21 cellular contexts compared by ENCODE assay signal in the genomic region with DNA sequence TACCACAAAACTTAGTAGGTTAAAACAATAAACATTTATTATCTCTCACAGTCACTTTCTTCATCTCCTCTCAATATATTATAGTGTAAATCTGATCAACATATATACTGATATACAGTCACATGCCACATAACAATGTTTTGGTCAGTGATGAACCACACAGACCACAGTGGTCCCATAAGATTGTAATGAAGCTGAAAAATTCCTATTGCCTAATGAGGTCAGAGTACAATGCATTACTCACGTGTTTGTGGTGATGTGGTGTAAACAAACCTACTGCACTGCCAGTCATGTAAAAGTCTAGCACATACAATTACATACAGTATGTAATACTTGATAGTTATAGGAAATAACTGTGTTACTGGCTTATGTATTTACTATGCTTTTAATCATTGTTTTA. TPM values are rescaled to one million over a fixed set of nuclear protein-coding genes. Genes with fewer than 3 reads are reported as not detected.
DNase-seq lines count a peak whose midpoint lies in the region; TF ChIP-seq lines count a peak whose summit lies in the region.
"Had no signal": no experiment of that assay in that cellular context is flagged by ENCODE, and none has a peak within 500 bp of the region (broad histone marks: within the 10 kb centered on the region; RNA-seq: fewer than 3 reads in every experiment).

No MANE protein-coding gene starts in this region.

- no TSS peak for BruUV-seq in OCI-LY7 (replicated peaks; lab: Mats Ljungman, UMichigan)

- no peaks in the 10 kb centered on the region for H3F3A ChIP-seq in MM.1S (ENCODE audit: insufficient read depth, low read length)

- intact Hi-C loops in OCI-LY7 (cut with micrococcal nuclease; ENCODE audit: unreplicated experiment), result no loop called here

- no peak overlapping the region for H2BK12ac ChIP-seq in mesenchymal stem cell (ENCODE audit: low read length in 2 of 2)

- H3K4me2 ChIP-seq in mesenchymal stem cell (ENCODE audit: low read length, poor library complexity, severe bottlenecking), result no peak overlapping the region
- H3K4me2 ChIP-seq in MM.1S (ENCODE audit: low read depth, low read length), result no peak overlapping the region
- H3K4me2 ChIP-seq in OCI-LY7 (ENCODE audit: low read length), result no peak overlapping the region

- no peaks in the 10 kb centered on the region for H3K36me3 ChIP-seq in mesenchymal stem cell (ENCODE audit: control insufficient read depth in 1 of 2, insufficient read depth in 2 of 2, low read depth in 1 of 2, low read length in 2 of 2)
- H3K36me3 ChIP-seq in MM.1S (replicated peaks; ENCODE audit: insufficient read depth, low read length), result no peaks in the 10 kb centered on the region
- no peaks in the 10 kb centered on the region for H3K36me3 ChIP-seq in tibial nerve
- H3K36me3 ChIP-seq in OCI-LY7 (ENCODE audit: insufficient read depth, low read length), result no peaks in the 10 kb centered on the region
- H3K36me3 ChIP-seq: gastroesophageal sphincter, SJCRH30 had no signal

- no peak overlapping the region for H4K91ac ChIP-seq in mesenchymal stem cell (ENCODE audit: low read length)

- H3K79me2 ChIP-seq in MM.1S (ENCODE audit: low read length), result no peaks in the 10 kb centered on the region
- H3K79me2 ChIP-seq in OCI-LY7 (ENCODE audit: insufficient read depth, low read depth, low read length), result no peaks in the 10 kb centered on the region

- H3K14ac ChIP-seq in mesenchymal stem cell (ENCODE audit: low read length in 2 of 2), result no peak overlapping the region

- TF ChIP-seq CTCF in NB4 (IDR thresholded peaks at IDR 0.05; ENCODE audit: low read depth, low read length) (no peak), cardiac fibroblast (IDR thresholded peaks at IDR 0.05; ENCODE audit: low read depth, low read length) (no peak), MM.1S (IDR thresholded peaks at IDR 0.05; ENCODE audit: low read length) (no peak), tibial nerve (IDR thresholded peaks at IDR 0.05) (no peak), OCI-LY7 (conservative IDR thresholded peaks at IDR 0.05; ENCODE audit: low read length) (no peak)

- H3K27me3 ChIP-seq in mesenchymal stem cell (ENCODE audit: control insufficient read depth in 1 of 2, insufficient read depth in 1 of 2, low read length in 2 of 2) (no peaks in the 10 kb centered on the region), MM.1S (replicated peaks; ENCODE audit: insufficient read depth, low read length) (no peaks in the 10 kb centered on the region), tibial nerve (no peaks in the 10 kb centered on the region)
- H3K27me3 ChIP-seq: gastroesophageal sphincter, SJCRH30 had no signal

- CTCF ChIA-PET in OCI-LY7 (lab: Charles Lee; ENCODE audit: unreplicated experiment), result no interaction called here

- WGBS in mesenchymal stem cell, result no CpG with 5 or more reads among the region's 1 CpG
- 46 to 52% methylated on average over 1 of the region's 1 CpG for WGBS in tibial nerve, 2 donors

- TF ChIP-seq POLR2A in NB4 (IDR thresholded peaks at IDR 0.05; ENCODE audit: extremely low read depth, insufficient read length) (no peak), tibial nerve (IDR thresholded peaks at IDR 0.05) (no peak)

- H3K4me3 ChIP-seq in NB4 (ENCODE audit: low read depth, low read length) (no peak overlapping the region), cardiac fibroblast (replicated peaks in 1 of 2; ENCODE audit: low read depth in 2 of 2, low read length in 2 of 2) (no peak overlapping the region), mesenchymal stem cell (ENCODE audit: insufficient read depth in 1 of 2, low read depth in 1 of 2, low read length in 2 of 2) (no peak overlapping the region), MM.1S (ENCODE audit: low read length) (no peak overlapping the region), tibial nerve (no peak overlapping the region), OCI-LY7 (ENCODE audit: low read depth, low read length, poor library complexity, severe bottlenecking) (no peak overlapping the region)
- H3K4me3 ChIP-seq: gastroesophageal sphincter, SJCRH30 had no signal

- no peak overlapping the region for H3K4ac ChIP-seq in mesenchymal stem cell (ENCODE audit: low read depth in 1 of 2, low read length in 2 of 2)

- no peak overlapping the region for H2BK5ac ChIP-seq in mesenchymal stem cell (ENCODE audit: low read depth, low read length, poor library complexity, severe bottlenecking)

- H3K9me3 ChIP-seq in mesenchymal stem cell (ENCODE audit: control insufficient read depth, low read length), result no peaks in the 10 kb centered on the region
- no peaks in the 10 kb centered on the region for H3K9me3 ChIP-seq in MM.1S (replicated peaks; ENCODE audit: insufficient read depth, low read length)
- H3K9me3 ChIP-seq in tibial nerve, result no peaks in the 10 kb centered on the region
- no peaks in the 10 kb centered on the region for H3K9me3 ChIP-seq in OCI-LY7 (ENCODE audit: low read length)
- H3K9me3 ChIP-seq: gastroesophageal sphincter, SJCRH30 had no signal

- no peak overlapping the region for H2BK120ac ChIP-seq in mesenchymal stem cell (ENCODE audit: low read depth, low read length)

- H4K20me1 ChIP-seq in MM.1S (ENCODE audit: insufficient read depth, low read length) (no peaks in the 10 kb centered on the region), OCI-LY7 (ENCODE audit: insufficient read depth, low read length) (no peaks in the 10 kb centered on the region)

- no peaks in the 10 kb centered on the region for H3K79me1 ChIP-seq in mesenchymal stem cell (replicated peaks; ENCODE audit: low read length, poor library complexity, severe bottlenecking)

- H3K9ac ChIP-seq in mesenchymal stem cell (ENCODE audit: low read length), result no peak overlapping the region
- H3K9ac ChIP-seq in MM.1S (ENCODE audit: low read length), result no peak overlapping the region

- no peak overlapping the region for H3K18ac ChIP-seq in mesenchymal stem cell (ENCODE audit: low read depth in 1 of 2, low read length in 2 of 2)

- H3K9me2 ChIP-seq in MM.1S (replicated peaks; ENCODE audit: insufficient read depth, low read length) (no peaks in the 10 kb centered on the region), OCI-LY7 (ENCODE audit: insufficient read depth, low read length) (no peaks in the 10 kb centered on the region)

- H2AFZ ChIP-seq in mesenchymal stem cell (ENCODE audit: low read depth, low read length) (no peak overlapping the region), MM.1S (ENCODE audit: low read length) (no peak overlapping the region), OCI-LY7 (ENCODE audit: low read length) (no peak overlapping the region)

- TF ChIP-seq EP300 in tibial nerve (IDR thresholded peaks at IDR 0.05), result no peak

- POLR2A ChIA-PET in OCI-LY7 (lab: Charles Lee), result interaction anchor here (0.5 to 1.2 kb wide), 4 partner anchors 9 to 559 kb away, joined by 3 to 4 read pairs (median 4); no protein-coding TSS in a partner anchor

- H3K27ac ChIP-seq in mesenchymal stem cell (ENCODE audit: low read length, poor library complexity, severe bottlenecking) (no peak overlapping the region), MM.1S (ENCODE audit: low read length) (no peak overlapping the region), tibial nerve (no peak overlapping the region), OCI-LY7 (ENCODE audit: low read depth, low read length, poor library complexity, severe bottlenecking) (no peak overlapping the region)
- H3K27ac ChIP-seq: gastroesophageal sphincter, SJCRH30 had no signal

- H2BK15ac ChIP-seq in mesenchymal stem cell (ENCODE audit: low read depth, poor library complexity, severe bottlenecking), result no peak overlapping the region

- H2AK5ac ChIP-seq in mesenchymal stem cell (ENCODE audit: low read length, severe bottlenecking), result no peak overlapping the region

- H3K23ac ChIP-seq in mesenchymal stem cell (ENCODE audit: low read length in 2 of 2), result no peak overlapping the region

- DNase-seq in ELR (ENCODE audit: low read depth) (peak; percentile 83), NB4 (ENCODE audit: low read depth) (peak; percentile 37), cardiac fibroblast (ENCODE audit: low read depth in 2 of 2) (peak; percentile 59 to 62), mesenchymal stem cell (peak; percentile 85), MM.1S (no peak), tibial nerve (ENCODE audit: low spot score in 2 of 2) (no peak), OCI-LY7 (ENCODE audit: low spot score) (no peak), HK-2 (ENCODE audit: unreplicated experiment) (no peak)
- DNase-seq: ACHN; activated CD4-positive, alpha-beta memory T cell treated with anti-CD3 and anti-CD28 coated beads for 36 hours; activated naive CD4-positive, alpha-beta T cell; activated T-cell treated with anti-CD3 and anti-CD28 coated beads for 4 hours; endodermal cell; Kasumi-1; left colon; NCI-H1436 treated with DMSO at 0.1 percent for 48 hours; NCI-H526 treated with DMSO at 0.1 percent for 48 hours; substantia nigra had no signal

- H3K4me1 ChIP-seq in mesenchymal stem cell (ENCODE audit: control insufficient read depth, insufficient read depth, low read depth, low read length) (peaks cover 12% of the 10 kb centered on the region), MM.1S (ENCODE audit: low read length) (no peaks in the 10 kb centered on the region), tibial nerve (no peaks in the 10 kb centered on the region), OCI-LY7 (ENCODE audit: insufficient read depth, low read length, poor library complexity, severe bottlenecking) (no peaks in the 10 kb centered on the region)
- H3K4me1 ChIP-seq: gastroesophageal sphincter had no signal

- no peak overlapping the region for H4K8ac ChIP-seq in mesenchymal stem cell (ENCODE audit: low read length)

RNA-seq across cellular contexts. Expression of gene OLFML3, which starts 30.1 kb away (rescaled TPM):
- 118 TPM for polyA plus RNA-seq in mesenchymal stem cell (2013, experiment 1 of 2)
- 119 TPM for polyA plus RNA-seq in mesenchymal stem cell (2013, experiment 2 of 2)
- total RNA-seq in tibial nerve (100 to 1,000 TPM in 1 of 4 donors, 10 to 100 TPM in 3; 19.2 to 168 (median 50.0) TPM), OCI-LY7 (2022) (0.34 and 0.35 TPM in 2 replicates)
- total RNA-seq in OCI-LY7 (2014; rRNA removed; shearing (Covaris generic)), result 0.21 and 0.44 TPM in 2 replicates
- polyA plus RNA-seq: neural cell had no signal

Comparison
In these comparisons a context has a peak if more than half of its experiments do, and no peak if none do; other contexts are left out.
1. DNase-seq: peak in ELR (single experiment), NB4 (single experiment), cardiac fibroblast (2 of 2) and mesenchymal stem cell (single experiment); none in MM.1S (single experiment), tibial nerve (0 of 2), OCI-LY7 (single experiment) and HK-2 (single experiment).
2. RNA of gene OLFML3, which starts 30.1 kb away (total RNA-seq): 19.2 to 168 TPM in tibial nerve; 0.21 to 0.44 TPM in OCI-LY7; every median in the first group is over 10 times any median in the second.